1 cellular context compared by ENCODE assay signal in genomic region chr21:44425895-44426662, GRCh38.
TF ChIP-seq lines count a peak whose summit lies in the region.

No MANE protein-coding gene starts in this region.

TF ChIP-seq in H1, 55 proteins besides CTCF, POLR2A, EP300 and RAD21:
- TF ChIP-seq RNF2 (IDR thresholded peaks at IDR 0.05; ENCODE audit: borderline replicate concordance, low read depth, low read length, missing control alignments, poor library complexity, severe bottlenecking) (no peak), EGR1 (IDR thresholded peaks at IDR 0.05; ENCODE audit: borderline replicate concordance, low read depth, low read length) (no peak), CHD2 (IDR thresholded peaks at IDR 0.05; ENCODE audit: low read length) (no peak), ZNF274 (IDR thresholded peaks at IDR 0.05; ENCODE audit: borderline replicate concordance, extremely low read depth, low read length) (no peak), CREB1 (IDR thresholded peaks at IDR 0.05) (no peak), YY1 (IDR thresholded peaks at IDR 0.05; ENCODE audit: low read depth, low read length) (no peak), BACH1 (IDR thresholded peaks at IDR 0.05; ENCODE audit: low read length) (no peak), TCF12 (IDR thresholded peaks at IDR 0.05; ENCODE audit: low read depth, low read length) (no peak), RBBP5 (IDR thresholded peaks at IDR 0.05; ENCODE audit: borderline replicate concordance, low read depth, low read length) (no peak), HDAC2 (IDR thresholded peaks at IDR 0.05; ENCODE audit: borderline replicate concordance in 1 of 2, low read depth in 2 of 2, low read length in 2 of 2) (no peak)
